27 cellular contexts compared by ENCODE assay signal in genomic region chr5:76289692-76290091, GRCh38.
"Had no signal": no experiment of that assay in that cellular context is flagged by ENCODE, and none has a peak within 500 bp of the region (broad histone marks: within the 10 kb centered on the region; RNA-seq: fewer than 3 reads in every experiment).

No MANE protein-coding gene starts in this region.

- H3K27ac Mint-ChIP-seq: activated CD4-positive, alpha-beta memory T cell treated with anti-CD3 and anti-CD28 coated beads, Interleukin-2, amount 10 ng/mL, durations not matched to agents 7 days and 5 days; activated CD4-positive, alpha-beta T cell treated with anti-CD3 and anti-CD28 coated beads, Interleukin-2, amount 10 ng/mL, durations not matched to agents 7 days and 5 days; activated naive CD4-positive, alpha-beta T cell treated with anti-CD3 and anti-CD28 coated beads, Interleukin-2, amount 10 ng/mL, durations not matched to agents 7 days and 5 days; activated naive CD4-positive, alpha-beta T cell treated with anti-CD3 and anti-CD28 coated beads, Interleukin-2, amount 50 U/mL, for 72 hours; activated naive CD8-positive, alpha-beta T cell treated with anti-CD3 and anti-CD28 coated beads, Interleukin-2, amount 10 ng/mL, durations not matched to agents 7 days and 5 days; activated T-cell treated with anti-CD3 and anti-CD28 coated beads, Interleukin-2, amount 50 U/mL, for 24 hours; activated T-cell treated with anti-CD3 and anti-CD28 coated beads, Interleukin-2, amount 50 U/mL, for 72 hours; effector memory CD8-positive, alpha-beta T cell; WTC11 had no signal

- H3K36me3 ChIP-seq: brain microvascular endothelial cell, esophagus squamous epithelium, gastroesophageal sphincter, heart right ventricle had no signal

- H3K9me3 Mint-ChIP-seq: activated CD4-positive, alpha-beta memory T cell treated with anti-CD3 and anti-CD28 coated beads, Interleukin-2, amount 10 ng/mL, durations not matched to agents 7 days and 5 days; activated naive CD4-positive, alpha-beta T cell treated with anti-CD3 and anti-CD28 coated beads, Interleukin-2, amount 10 ng/mL, durations not matched to agents 7 days and 5 days; activated naive CD4-positive, alpha-beta T cell treated with anti-CD3 and anti-CD28 coated beads, Interleukin-2, amount 50 U/mL, for 72 hours; activated naive CD8-positive, alpha-beta T cell treated with anti-CD3 and anti-CD28 coated beads, Interleukin-2, amount 10 ng/mL, durations not matched to agents 7 days and 5 days; activated T-cell treated with anti-CD3 and anti-CD28 coated beads, Interleukin-2, amount 50 U/mL, for 24 hours; activated T-cell treated with anti-CD3 and anti-CD28 coated beads, Interleukin-2, amount 50 U/mL, for 72 hours; central memory CD8-positive, alpha-beta T cell; effector memory CD8-positive, alpha-beta T cell; WTC11 had no signal

- H3K9me3 ChIP-seq: esophagus squamous epithelium, gastroesophageal sphincter, heart right ventricle had no signal

- DNase-seq: activated CD4-positive, alpha-beta memory T cell treated with anti-CD3 and anti-CD28 coated beads, Interleukin-2, amount 10 ng/mL, durations not matched to agents 7 days and 5 days; activated CD4-positive, alpha-beta T cell treated with anti-CD3 and anti-CD28 coated beads for 1 hour; activated CD4-positive, alpha-beta T cell treated with anti-CD3 and anti-CD28 coated beads for 4 hours; activated CD4-positive, alpha-beta T cell treated with anti-CD3 and anti-CD28 coated beads, Interleukin-2, amount 10 ng/mL, durations not matched to agents 7 days and 5 days; activated CD4-positive, alpha-beta T cell treated with anti-CD3 and anti-CD28 coated beads, Interleukin-2, amount 50 U/mL, for 4 hours; activated CD8-positive, alpha-beta memory T cell treated with anti-CD3 and anti-CD28 coated beads, Interleukin-2, amount 50 U/mL, for 48 hours; activated gamma-delta T cell; activated naive CD4-positive, alpha-beta T cell; activated naive CD4-positive, alpha-beta T cell treated with anti-CD3 and anti-CD28 coated beads, Interleukin-2, amount 10 ng/mL, durations not matched to agents 7 days and 5 days; activated naive CD8-positive, alpha-beta T cell treated with anti-CD3 and anti-CD28 coated beads, Interleukin-2, amount 10 ng/mL, durations not matched to agents 7 days and 5 days; activated T-cell treated with anti-CD3 and anti-CD28 coated beads for 4 hours; activated T-cell treated with anti-CD3 and anti-CD28 coated beads, Interleukin-2, amount 50 U/mL, for 24 hours; activated T-cell treated with anti-CD3 and anti-CD28 coated beads, Interleukin-2, amount 50 U/mL, for 72 hours; anterior cingulate cortex; brain microvascular endothelial cell; dermis blood vessel endothelial cell; effector CD4-positive, alpha-beta T cell; effector memory CD8-positive, alpha-beta T cell; esophagus squamous epithelium; foreskin melanocyte; heart right ventricle; T-helper 2 cell had no signal

- H3K27me3 ChIP-seq: brain microvascular endothelial cell, esophagus squamous epithelium, gastroesophageal sphincter had no signal

- H3K4me3 ChIP-seq: coronary artery, esophagus squamous epithelium, gastroesophageal sphincter, heart right ventricle had no signal

- H3K4me3 Mint-ChIP-seq: activated CD4-positive, alpha-beta memory T cell treated with anti-CD3 and anti-CD28 coated beads, Interleukin-2, amount 10 ng/mL, durations not matched to agents 7 days and 5 days; activated CD4-positive, alpha-beta T cell treated with anti-CD3 and anti-CD28 coated beads, Interleukin-2, amount 10 ng/mL, durations not matched to agents 7 days and 5 days; activated naive CD4-positive, alpha-beta T cell treated with anti-CD3 and anti-CD28 coated beads, Interleukin-2, amount 10 ng/mL, durations not matched to agents 7 days and 5 days; activated naive CD8-positive, alpha-beta T cell treated with anti-CD3 and anti-CD28 coated beads, Interleukin-2, amount 10 ng/mL, durations not matched to agents 7 days and 5 days; activated T-cell treated with anti-CD3 and anti-CD28 coated beads, Interleukin-2, amount 50 U/mL, for 24 hours; activated T-cell treated with anti-CD3 and anti-CD28 coated beads, Interleukin-2, amount 50 U/mL, for 72 hours; central memory CD8-positive, alpha-beta T cell; effector memory CD8-positive, alpha-beta T cell; WTC11 had no signal

- H3K27ac ChIP-seq: brain microvascular endothelial cell, coronary artery, gastroesophageal sphincter, heart right ventricle had no signal

- H3K27me3 Mint-ChIP-seq: activated T-cell treated with anti-CD3 and anti-CD28 coated beads, Interleukin-2, amount 50 U/mL, for 24 hours; central memory CD8-positive, alpha-beta T cell; effector memory CD8-positive, alpha-beta T cell had no signal

- H3K4me1 ChIP-seq: gastroesophageal sphincter had no signal

- H3K36me3 Mint-ChIP-seq: activated naive CD4-positive, alpha-beta T cell treated with anti-CD3 and anti-CD28 coated beads, Interleukin-2, amount 10 ng/mL, durations not matched to agents 7 days and 5 days; activated naive CD4-positive, alpha-beta T cell treated with anti-CD3 and anti-CD28 coated beads, Interleukin-2, amount 50 U/mL, for 72 hours; activated naive CD8-positive, alpha-beta T cell treated with anti-CD3 and anti-CD28 coated beads, Interleukin-2, amount 10 ng/mL, durations not matched to agents 7 days and 5 days; WTC11 had no signal
